Comparison of ENCODE assay signal across 27 cellular contexts in genomic region chr9:129124507-129125069, GRCh38. TPM values are rescaled to one million over a fixed set of nuclear protein-coding genes. Genes with fewer than 3 reads are reported as not detected.
DNase-seq lines count a peak whose midpoint lies in the region; ATAC-seq and TF ChIP-seq lines count a peak whose summit lies in the region.
"Had no signal": no experiment of that assay in that cellular context is flagged by ENCODE, and none has a peak within 500 bp of the region (broad histone marks: within the 10 kb centered on the region; RNA-seq: fewer than 3 reads in every experiment).

No MANE protein-coding gene starts in this region.

- no peaks in the 10 kb centered on the region for H3K9me2 ChIP-seq in PC-9 (ENCODE audit: insufficient read depth)

- H4K20me1 ChIP-seq in PC-9 (ENCODE audit: insufficient read depth): no peaks in the 10 kb centered on the region

- no peaks in the 10 kb centered on the region for H3K27me3 Mint-ChIP-seq in endodermal cell (ENCODE audit: insufficient read depth)
- peaks cover 6% of the 10 kb centered on the region for H3K27me3 Mint-ChIP-seq in nephron progenitor cell (ENCODE audit: low read depth, poor library complexity)
- H3K27me3 Mint-ChIP-seq: activated B cell treated with CpG ODN at 0.5 μM for 24 hours had no signal

- H3K4me1 Mint-ChIP-seq in endodermal cell: peaks cover 15% of the 10 kb centered on the region
- peaks cover 20% of the 10 kb centered on the region for H3K4me1 Mint-ChIP-seq in nephron progenitor cell

- H3K27ac Mint-ChIP-seq in endodermal cell: peak overlapping the region; percentile 52
- peak overlapping the region; percentile 38 for H3K27ac Mint-ChIP-seq in nephron progenitor cell
- H3K27ac Mint-ChIP-seq: activated B cell treated with CpG ODN at 0.5 μM for 24 hours, natural killer cell had no signal

- peaks cover 59% of the 10 kb centered on the region for H3K36me3 Mint-ChIP-seq in endodermal cell (ENCODE audit: low read depth)
- peaks cover 54% of the 10 kb centered on the region for H3K36me3 Mint-ChIP-seq in nephron progenitor cell (ENCODE audit: low read depth)

- POLR2A ChIA-PET in AG04450 (lab: Yijun Ruan, JAX) (no interaction called here), PC-9 (lab: Charles Lee; ENCODE audit: unreplicated experiment) (interaction anchor here (0.6 kb wide), 2 partner anchors 14 to 17 kb away, joined by 3 to 5 read pairs; no protein-coding TSS in a partner anchor)

- no peak overlapping the region for H3K9ac ChIP-seq in endodermal cell (ENCODE audit: extremely low read depth, low read length, poor library complexity, severe bottlenecking)

- H3K79me2 ChIP-seq in PC-9 (ENCODE audit: low read depth): no peaks in the 10 kb centered on the region

- no peak for ATAC-seq in HG02885 (IDR thresholded peaks at IDR 0.05; ENCODE audit: poor library complexity, unreplicated experiment)
- ATAC-seq: natural killer cell had no signal

- no peak overlapping the region for H3K4me3 ChIP-seq in AG04450 (ENCODE audit: low read depth, low read length)
- no peak overlapping the region for H3K4me3 ChIP-seq in PC-9
- H3K4me3 ChIP-seq in endodermal cell (ENCODE audit: low read length): no peak overlapping the region
- H3K4me3 ChIP-seq: cardiac muscle cell, coronary artery, ovary, smooth muscle cell, tibial nerve had no signal

- H3K4me2 ChIP-seq in PC-9: no peak overlapping the region
- H3K4me2 ChIP-seq: smooth muscle cell had no signal

- BruUV-seq in PC-9 (replicated peaks; lab: Mats Ljungman, UMichigan): no TSS peak

- H3K27me3 ChIP-seq in AG04450 (ENCODE audit: control insufficient read depth, insufficient read depth, low read length) (no peaks in the 10 kb centered on the region), PC-9 (ENCODE audit: insufficient read depth, low read depth) (no peaks in the 10 kb centered on the region), endodermal cell (ENCODE audit: control insufficient read depth, insufficient read depth, low read length, poor library complexity, severe bottlenecking) (no peaks in the 10 kb centered on the region)
- H3K27me3 ChIP-seq: cardiac muscle cell, ovary, tibial nerve had no signal

- H3K4me3 Mint-ChIP-seq in endodermal cell: no peak overlapping the region
- no peak overlapping the region for H3K4me3 Mint-ChIP-seq in nephron progenitor cell
- H3K4me3 Mint-ChIP-seq: activated B cell treated with CpG ODN at 0.5 μM for 24 hours, natural killer cell had no signal

- no peaks in the 10 kb centered on the region; the same call in 1 of the 2 replicates for H3K36me3 ChIP-seq in PC-9 (ENCODE audit: low read depth)
- peaks cover 52% of the 10 kb centered on the region for H3K36me3 ChIP-seq in endodermal cell (ENCODE audit: control insufficient read depth, insufficient read depth, low read length)
- H3K36me3 ChIP-seq: ovary had no signal

- H2AFZ ChIP-seq in PC-9: no peak overlapping the region

- TF ChIP-seq CTCF in AG04450 (IDR thresholded peaks at IDR 0.05; ENCODE audit: low read depth, low read length) (no peak), PC-9 (conservative IDR thresholded peaks at IDR 0.05) (no peak), endodermal cell (conservative IDR thresholded peaks at IDR 0.05) (no peak), nephron progenitor cell (IDR thresholded peaks at IDR 0.05) (no peak), GM13976 (IDR thresholded peaks at IDR 0.05; ENCODE audit: borderline replicate concordance, control extremely low read depth, extremely low read depth, insufficient read depth, missing control alignments) (no peak)

- intact Hi-C loops in PC-9 (cut with micrococcal nuclease; ENCODE audit: unreplicated experiment): no loop called here

- in situ Hi-C loops in GM13976 (cut with MboI; ENCODE audit: low sequenced_read_pairs, unreplicated experiment): loop anchor here (25.0 kb wide), 1 partner anchor 663 kb away; no protein-coding TSS in a partner anchor

- H3K27ac ChIP-seq in AG04450 (ENCODE audit: low read depth, low read length) (peak overlapping the region; percentile 2), PC-9 (peak overlapping the region; percentile 72), endodermal cell (ENCODE audit: low read depth, low read length) (no peak overlapping the region)
- H3K27ac ChIP-seq: cardiac muscle cell, coronary artery, ovary, tibial nerve had no signal

- CTCF ChIA-PET in AG04450 (lab: Charles Lee): interaction anchor here (1.5 kb wide), 1 partner anchor 499 kb away, joined by 10 read pairs; no protein-coding TSS in a partner anchor
- CTCF ChIA-PET in PC-9 (lab: Charles Lee): no interaction called here

- WGBS in endodermal cell (ENCODE audit: insufficient coverage in 1 of 2, insufficient read length in 1 of 2), 2 experiments: 92 to 100% methylated on average over 2 to 3 of the region's 3 CpGs

- DNase-seq in AG04450 (ENCODE audit: low read depth, low spot score): no peak
- DNase-seq in PC-9: no peak
- DNase-seq in endodermal cell: no peak
- DNase-seq in nephron progenitor cell: no peak
- no peak for DNase-seq in GOT3 (lab: John Stamatoyannopoulos, UW)
- no peak for DNase-seq in SIG-M5 (lab: John Stamatoyannopoulos, UW)
- no peak for DNase-seq in GM13976 (ENCODE audit: low spot score)
- DNase-seq: activated B cell treated with CpG ODN at 0.5 μM for 24 hours; activated CD4-positive, alpha-beta T cell treated with anti-CD3 and anti-CD28 coated beads, Interleukin-2, amount 50 U/mL, for 4 hours; activated naive CD4-positive, alpha-beta T cell treated with anti-CD3 and anti-CD28 coated beads, Interleukin-2, amount 50 U/mL, for 16 hours; amygdala; BE2C; H7; natural killer cell; NCI-H1436; NCI-H2081 treated with DMSO at 0.1 percent for 48 hours; NCI-H226; NCI-H82; ovary; stimulated activated CD4-positive, alpha-beta T cell treated with anti-CD3 and anti-CD28 coated beads, Interleukin-1b, Interleukin-23, amount 100 ng/mL, for 48 hours; stimulated activated CD8-positive, alpha-beta memory T cell treated with anti-CD3 and anti-CD28 coated beads, Interleukin-4, amount 100 ng/mL, for 48 hours; T-helper 9 cell had no signal

- H3K9me3 ChIP-seq in AG04450 (ENCODE audit: control insufficient read depth, insufficient read depth, low read length): no peaks in the 10 kb centered on the region
- no peaks in the 10 kb centered on the region for H3K9me3 ChIP-seq in PC-9 (ENCODE audit: insufficient read depth, low read depth)
- no peaks in the 10 kb centered on the region for H3K9me3 ChIP-seq in endodermal cell (ENCODE audit: control insufficient read depth, low read length)
- H3K9me3 ChIP-seq: BE2C, ovary, tibial nerve had no signal

- H3K9me3 Mint-ChIP-seq in endodermal cell (no peaks in the 10 kb centered on the region), nephron progenitor cell (no peaks in the 10 kb centered on the region)
- H3K9me3 Mint-ChIP-seq: activated B cell treated with CpG ODN at 0.5 μM for 24 hours, natural killer cell had no signal

- H3K4me1 ChIP-seq in PC-9 (replicated peaks; ENCODE audit: insufficient read depth): peaks cover 17% of the 10 kb centered on the region
- no peaks in the 10 kb centered on the region for H3K4me1 ChIP-seq in endodermal cell (ENCODE audit: control insufficient read depth, insufficient read depth, low read length)
- H3K4me1 ChIP-seq: tibial nerve had no signal

- peaks cover 13% of the 10 kb centered on the region for H3F3A ChIP-seq in PC-9 (ENCODE audit: insufficient read depth, low read depth)

RNA-seq across cellular contexts. Expression of gene PTPA, which starts 13.4 kb away (rescaled TPM):
- polyA plus RNA-seq in AG04450 (2011; rRNA removed): 140 and 159 TPM in 2 replicates
- 141 and 154 TPM in 2 replicates for polyA minus RNA-seq in AG04450 (2011; rRNA and poly(A)+ RNA removed)
- total RNA-seq in PC-9 (2021) (182 and 197 TPM in 2 replicates), endodermal cell (100 to 1,000 TPM; 134 to 139 TPM)
- polyA plus RNA-seq in endodermal cell (2013, experiment 1 of 2): 105 TPM
- 96.3 TPM for polyA plus RNA-seq in endodermal cell (2013, experiment 2 of 2)

RNA-seq across cellular contexts. Expression of gene CRAT, which starts 14.0 kb away (rescaled TPM):
- 24.3 and 29.3 TPM in 2 replicates for polyA plus RNA-seq in AG04450 (2011; rRNA removed)
- 24.9 and 35.0 TPM in 2 replicates for polyA minus RNA-seq in AG04450 (2011; rRNA and poly(A)+ RNA removed)
- 40.3 and 60.0 TPM in 2 replicates for total RNA-seq in PC-9 (2021)
- total RNA-seq in endodermal cell: 10 to 100 TPM; 17.2 to 17.5 TPM
- polyA plus RNA-seq in endodermal cell (2013, experiment 1 of 2): 25.3 TPM
- 24.3 TPM for polyA plus RNA-seq in endodermal cell (2013, experiment 2 of 2)

RNA-seq across cellular contexts. Expression of gene DOLPP1, which starts 43.7 kb away (rescaled TPM):
- polyA plus RNA-seq in AG04450 (2011; rRNA removed): 11.9 and 13.2 TPM in 2 replicates
- polyA minus RNA-seq in AG04450 (2011; rRNA and poly(A)+ RNA removed): 10.4 and 13.0 TPM in 2 replicates
- 21.5 and 24.4 TPM in 2 replicates for total RNA-seq in PC-9 (2021)
- total RNA-seq in endodermal cell: 10 to 100 TPM; 30.1 to 30.4 TPM
- polyA plus RNA-seq in endodermal cell (2013, experiment 1 of 2): 28.6 TPM
- polyA plus RNA-seq in endodermal cell (2013, experiment 2 of 2): 25.3 TPM

RNA-seq across cellular contexts. Expression of gene IER5L, which starts 53.5 kb away (rescaled TPM):
- polyA plus RNA-seq in AG04450 (2011; rRNA removed): 4.9 TPM in 2 replicates
- polyA minus RNA-seq in AG04450 (2011; rRNA and poly(A)+ RNA removed): 4.7 and 6.5 TPM in 2 replicates
- 35.5 and 37.3 TPM in 2 replicates for total RNA-seq in PC-9 (2021)
- 1 to 10 TPM; 6.8 to 8.1 TPM for total RNA-seq in endodermal cell
- polyA plus RNA-seq in endodermal cell (2013, experiment 1 of 2): 48.3 TPM
- 51.1 TPM for polyA plus RNA-seq in endodermal cell (2013, experiment 2 of 2)
